In genomic region chr3:194865595-194865994, GRCh38 we compare ENCODE assay signal across 11 cellular contexts.
"Had no signal": no experiment of that assay in that cellular context is flagged by ENCODE, and none has a peak within 500 bp of the region (broad histone marks: within the 10 kb centered on the region; RNA-seq: fewer than 3 reads in every experiment).

No MANE protein-coding gene starts in this region.

- H3K9me3 ChIP-seq: tibial artery had no signal

- H3K27ac ChIP-seq: dorsolateral prefrontal cortex, tibial artery, VCaP had no signal

- DNase-seq: activated CD4-positive, alpha-beta T cell treated with anti-CD3 and anti-CD28 coated beads for 1 hour; activated CD4-positive, alpha-beta T cell treated with anti-CD3 and anti-CD28 coated beads, Interleukin-2, amount 50 U/mL, for 48 hours; activated naive CD4-positive, alpha-beta T cell treated with anti-CD3 and anti-CD28 coated beads for 36 hours; dorsolateral prefrontal cortex; left ventricle myocardium superior; mesenchymal stem cell; natural killer cell; stimulated activated CD4-positive, alpha-beta T cell treated with anti-CD3 and anti-CD28 coated beads, Interleukin-4, amount 100 ng/mL, for 24 hours; stimulated activated naive CD4-positive, alpha-beta T cell; tibial artery had no signal

- H3K36me3 ChIP-seq: tibial artery had no signal

- ATAC-seq: left ventricle myocardium superior, natural killer cell had no signal

- H3K4me3 ChIP-seq: dorsolateral prefrontal cortex, tibial artery had no signal
